Comparison of ENCODE assay signal across 24 cellular contexts in the genomic region with DNA sequence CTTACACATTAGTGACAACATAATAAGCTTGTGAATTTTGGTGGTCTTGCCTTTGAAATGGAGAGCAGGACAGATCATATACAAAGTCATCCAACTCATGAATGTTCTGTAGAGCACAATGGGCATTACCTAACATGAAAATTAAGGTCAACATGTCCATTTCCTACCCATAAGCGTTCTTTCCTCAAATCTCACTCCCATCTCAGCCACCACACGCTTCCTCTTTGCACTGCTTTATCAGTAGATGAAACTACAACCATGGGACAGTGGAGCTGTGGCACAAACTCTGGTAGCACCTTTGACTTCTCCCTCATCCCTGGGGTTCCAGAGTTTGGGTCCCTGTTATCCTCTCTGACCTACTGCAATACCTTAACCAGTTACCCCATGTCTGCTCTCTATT. TPM values are rescaled to one million over a fixed set of nuclear protein-coding genes. Genes with fewer than 3 reads are reported as not detected.
"Had no signal": no experiment of that assay in that cellular context is flagged by ENCODE, and none has a peak within 500 bp of the region (broad histone marks: within the 10 kb centered on the region; RNA-seq: fewer than 3 reads in every experiment).

No MANE protein-coding gene starts in this region.

- H3K4me3 ChIP-seq: breast epithelium, heart right ventricle, smooth muscle cell, testis had no signal

- H3K4me1 Mint-ChIP-seq: activated T-helper 17 cell treated with anti-CD3 and anti-CD28 coated beads, Interleukin-2, amount 50 U/mL, for 72 hours had no signal

- H3K36me3 ChIP-seq: breast epithelium had no signal

- FAIRE-seq: endometrium, keratinocyte had no signal

- H3K9me3 ChIP-seq: breast epithelium, testis had no signal

- DNase-seq: activated T-cell treated with anti-CD3 and anti-CD28 coated beads, Interleukin-2, amount 50 U/mL, for 24 hours; effector CD4-positive, alpha-beta T cell; heart right ventricle; posterior cingulate gyrus; stimulated activated CD4-positive, alpha-beta T cell treated with anti-CD3 and anti-CD28 coated beads, Interleukin-15, amount 100 ng/mL, for 24 hours; stimulated activated CD4-positive, alpha-beta T cell treated with anti-CD3 and anti-CD28 coated beads, Interleukin-2, amount 100 ng/mL, for 48 hours; stimulated activated CD8-positive, alpha-beta memory T cell treated with anti-CD3 and anti-CD28 coated beads, Interleukin-4, amount 100 ng/mL, for 48 hours; stimulated activated naive B cell treated with anti-CD40 and anti-IgM and Interleukin-4, amounts not matched to agents 10 μg/mL and 1 μg/mL and 100 μg/mL, for 72 hours; T-helper 1 cell; testis had no signal

- H3K27me3 ChIP-seq: breast epithelium, heart right ventricle, testis had no signal

- H3K27me3 Mint-ChIP-seq: stimulated activated naive B cell treated with anti-CD40 and anti-IgM and Interleukin-4, amounts not matched to agents 10 μg/mL and 1 μg/mL and 100 μg/mL, for 72 hours; type B pancreatic cell had no signal

- H3K4me1 ChIP-seq: breast epithelium, testis had no signal

- H3K4me3 Mint-ChIP-seq: activated naive CD8-positive, alpha-beta T cell; activated T-cell treated with anti-CD3 and anti-CD28 coated beads, Interleukin-2, amount 50 U/mL, for 24 hours; activated T-helper 17 cell treated with anti-CD3 and anti-CD28 coated beads, Interleukin-2, amount 50 U/mL, for 72 hours; stimulated activated naive B cell treated with anti-CD40 and anti-IgM and Interleukin-4, amounts not matched to agents 10 μg/mL and 1 μg/mL and 100 μg/mL, for 72 hours; type B pancreatic cell; WTC11 had no signal

- H3K27ac Mint-ChIP-seq: activated naive CD8-positive, alpha-beta T cell; activated T-cell treated with anti-CD3 and anti-CD28 coated beads, Interleukin-2, amount 50 U/mL, for 24 hours; activated T-helper 17 cell treated with anti-CD3 and anti-CD28 coated beads, Interleukin-2, amount 50 U/mL, for 72 hours; stimulated activated naive B cell treated with anti-CD40 and anti-IgM and Interleukin-4, amounts not matched to agents 10 μg/mL and 1 μg/mL and 100 μg/mL, for 72 hours; type B pancreatic cell; WTC11 had no signal

- ATAC-seq: activated T-helper 17 cell treated with anti-CD3 and anti-CD28 coated beads, Interleukin-2, amount 50 U/mL, for 72 hours; heart right ventricle; sciatic nerve; stimulated activated naive B cell treated with anti-CD40 and anti-IgM and Interleukin-4, amounts not matched to agents 10 μg/mL and 1 μg/mL and 100 μg/mL, for 72 hours; WTC11 had no signal

- H3K27ac ChIP-seq: breast epithelium, heart right ventricle, testis had no signal

- H3K9me3 Mint-ChIP-seq: activated T-cell treated with anti-CD3 and anti-CD28 coated beads, Interleukin-2, amount 50 U/mL, for 24 hours; activated T-helper 17 cell treated with anti-CD3 and anti-CD28 coated beads, Interleukin-2, amount 50 U/mL, for 72 hours; nephron; stimulated activated naive B cell treated with anti-CD40 and anti-IgM and Interleukin-4, amounts not matched to agents 10 μg/mL and 1 μg/mL and 100 μg/mL, for 72 hours had no signal

RNA-seq across cellular contexts. Expression of gene PON3, which starts 36.4 kb away (rescaled TPM):
- total RNA-seq: activated T-helper 17 cell treated with anti-CD3 and anti-CD28 coated beads, Interleukin-2, amount 50 U/mL, for 72 hours; epithelial cell of proximal tubule; fibroblast of villous mesenchyme; lung microvascular endothelial cell; myocyte; smooth muscle cell had no signal
- polyA plus RNA-seq: smooth muscle cell had no signal

RNA-seq across cellular contexts. Expression of gene ASB4, which starts 53.1 kb away (rescaled TPM):
- total RNA-seq: activated T-helper 17 cell treated with anti-CD3 and anti-CD28 coated beads, Interleukin-2, amount 50 U/mL, for 72 hours; fibroblast of villous mesenchyme; lung microvascular endothelial cell; smooth muscle cell; WTC11 had no signal
- polyA plus RNA-seq: keratinocyte, smooth muscle cell had no signal
